Comparison of ENCODE assay signal across 1 cellular context in the genomic region with DNA sequence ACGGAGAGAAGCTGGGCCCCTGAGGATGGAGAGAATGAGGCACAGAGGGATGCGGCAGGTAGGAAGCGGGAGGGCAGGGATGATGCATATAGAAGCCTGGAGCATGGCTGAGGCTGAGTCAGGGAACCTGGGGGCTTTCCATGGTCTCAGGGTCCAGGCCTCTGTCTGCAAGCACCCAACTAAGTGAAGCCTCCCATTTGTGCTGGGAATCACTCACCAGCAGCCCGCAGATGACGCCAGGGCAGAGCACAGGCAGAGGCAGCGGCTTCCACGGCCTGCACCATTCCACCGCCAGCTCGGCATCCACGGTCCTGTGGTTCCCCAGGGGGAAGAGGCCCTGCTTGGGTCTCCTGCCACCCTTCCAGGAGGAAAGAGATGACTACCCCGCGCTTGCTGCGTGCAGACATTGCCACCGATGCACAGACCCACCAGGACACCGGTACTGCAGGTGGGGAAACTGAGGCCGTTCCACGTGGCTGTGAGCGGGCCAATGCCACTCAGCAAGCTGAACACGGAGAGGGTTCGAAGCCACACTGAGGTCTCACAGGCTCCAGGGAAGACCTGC.
TF ChIP-seq lines count a peak whose summit lies in the region.

No MANE protein-coding gene starts in this region.

TF ChIP-seq in K562, 482 proteins besides CTCF, POLR2A, EP300 and RAD21:
- TF ChIP-seq, protein P1, sequence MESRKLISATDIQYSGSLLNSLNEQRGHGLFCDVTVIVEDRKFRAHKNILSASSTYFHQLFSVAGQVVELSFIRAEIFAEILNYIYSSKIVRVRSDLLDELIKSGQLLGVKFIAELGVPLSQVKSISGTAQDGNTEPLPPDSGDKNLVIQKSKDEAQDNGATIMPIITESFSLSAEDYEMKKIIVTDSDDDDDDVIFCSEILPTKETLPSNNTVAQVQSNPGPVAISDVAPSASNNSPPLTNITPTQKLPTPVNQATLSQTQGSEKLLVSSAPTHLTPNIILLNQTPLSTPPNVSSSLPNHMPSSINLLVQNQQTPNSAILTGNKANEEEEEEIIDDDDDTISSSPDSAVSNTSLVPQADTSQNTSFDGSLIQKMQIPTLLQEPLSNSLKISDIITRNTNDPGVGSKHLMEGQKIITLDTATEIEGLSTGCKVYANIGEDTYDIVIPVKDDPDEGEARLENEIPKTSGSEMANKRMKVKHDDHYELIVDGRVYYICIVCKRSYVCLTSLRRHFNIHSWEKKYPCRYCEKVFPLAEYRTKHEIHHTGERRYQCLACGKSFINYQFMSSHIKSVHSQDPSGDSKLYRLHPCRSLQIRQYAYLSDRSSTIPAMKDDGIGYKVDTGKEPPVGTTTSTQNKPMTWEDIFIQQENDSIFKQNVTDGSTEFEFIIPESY (CRISPR knock-in tag; IDR thresholded peaks at IDR 0.05): peak; percentile 45; the same call in 1 of the 2 replicates
- TF ChIP-seq SIN3A (IDR thresholded peaks at IDR 0.05; ENCODE audit: borderline replicate concordance in 2 of 2, control insufficient read depth in 1 of 2, low read depth in 2 of 2, low read length in 2 of 2) (no peak), PCBP2 (IDR thresholded peaks at IDR 0.05; ENCODE audit: low read depth, low read length, poor library complexity, severe bottlenecking) (no peak), SRSF9 (IDR thresholded peaks at IDR 0.05; ENCODE audit: borderline replicate concordance, low read depth, low read length) (no peak), GABPB2 (CRISPR knock-in tag; conservative IDR thresholded peaks at IDR 0.05) (no peak)
- TF ChIP-seq, protein P2, sequence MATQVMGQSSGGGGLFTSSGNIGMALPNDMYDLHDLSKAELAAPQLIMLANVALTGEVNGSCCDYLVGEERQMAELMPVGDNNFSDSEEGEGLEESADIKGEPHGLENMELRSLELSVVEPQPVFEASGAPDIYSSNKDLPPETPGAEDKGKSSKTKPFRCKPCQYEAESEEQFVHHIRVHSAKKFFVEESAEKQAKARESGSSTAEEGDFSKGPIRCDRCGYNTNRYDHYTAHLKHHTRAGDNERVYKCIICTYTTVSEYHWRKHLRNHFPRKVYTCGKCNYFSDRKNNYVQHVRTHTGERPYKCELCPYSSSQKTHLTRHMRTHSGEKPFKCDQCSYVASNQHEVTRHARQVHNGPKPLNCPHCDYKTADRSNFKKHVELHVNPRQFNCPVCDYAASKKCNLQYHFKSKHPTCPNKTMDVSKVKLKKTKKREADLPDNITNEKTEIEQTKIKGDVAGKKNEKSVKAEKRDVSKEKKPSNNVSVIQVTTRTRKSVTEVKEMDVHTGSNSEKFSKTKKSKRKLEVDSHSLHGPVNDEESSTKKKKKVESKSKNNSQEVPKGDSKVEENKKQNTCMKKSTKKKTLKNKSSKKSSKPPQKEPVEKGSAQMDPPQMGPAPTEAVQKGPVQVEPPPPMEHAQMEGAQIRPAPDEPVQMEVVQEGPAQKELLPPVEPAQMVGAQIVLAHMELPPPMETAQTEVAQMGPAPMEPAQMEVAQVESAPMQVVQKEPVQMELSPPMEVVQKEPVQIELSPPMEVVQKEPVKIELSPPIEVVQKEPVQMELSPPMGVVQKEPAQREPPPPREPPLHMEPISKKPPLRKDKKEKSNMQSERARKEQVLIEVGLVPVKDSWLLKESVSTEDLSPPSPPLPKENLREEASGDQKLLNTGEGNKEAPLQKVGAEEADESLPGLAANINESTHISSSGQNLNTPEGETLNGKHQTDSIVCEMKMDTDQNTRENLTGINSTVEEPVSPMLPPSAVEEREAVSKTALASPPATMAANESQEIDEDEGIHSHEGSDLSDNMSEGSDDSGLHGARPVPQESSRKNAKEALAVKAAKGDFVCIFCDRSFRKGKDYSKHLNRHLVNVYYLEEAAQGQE (CRISPR knock-in tag; IDR thresholded peaks at IDR 0.05; ENCODE audit: low read depth): no peak
- TF ChIP-seq, protein P3, sequence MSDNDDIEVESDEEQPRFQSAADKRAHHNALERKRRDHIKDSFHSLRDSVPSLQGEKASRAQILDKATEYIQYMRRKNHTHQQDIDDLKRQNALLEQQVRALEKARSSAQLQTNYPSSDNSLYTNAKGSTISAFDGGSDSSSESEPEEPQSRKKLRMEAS (CRISPR knock-in tag; IDR thresholded peaks at IDR 0.05): no peak
